ENCODE assay signal across 16 cellular contexts in the genomic region with DNA sequence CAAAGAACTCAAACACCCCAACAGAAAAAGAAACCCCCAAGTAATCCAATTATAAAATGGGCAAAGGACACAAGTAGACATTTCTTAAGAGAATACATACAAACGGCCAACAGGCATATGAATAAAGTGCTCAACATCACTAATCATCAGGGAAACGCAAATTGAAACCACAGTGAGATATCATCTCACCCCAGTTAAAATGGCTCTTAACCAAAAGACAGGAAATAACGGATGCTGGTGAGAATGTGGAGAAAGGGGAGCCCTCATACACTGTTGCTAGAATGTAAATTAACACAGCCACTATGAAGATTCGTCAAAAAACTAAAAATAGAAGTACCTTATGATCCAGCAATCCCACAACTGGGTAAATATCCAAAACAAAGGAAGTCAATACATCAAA. TPM values are rescaled to one million over a fixed set of nuclear protein-coding genes. Genes with fewer than 3 reads are reported as not detected.
DNase-seq lines count a peak whose midpoint lies in the region; ATAC-seq lines count a peak whose summit lies in the region.
"Had no signal": no experiment of that assay in that cellular context is flagged by ENCODE, and none has a peak within 500 bp of the region (broad histone marks: within the 10 kb centered on the region; RNA-seq: fewer than 3 reads in every experiment).

No MANE protein-coding gene starts in this region.

- no peak for DNase-seq in activated CD4-positive, alpha-beta T cell treated with anti-CD3 and anti-CD28 coated beads, Interleukin-2, amount 10 ng/mL, durations not matched to agents 24 days and 14 days
- DNase-seq in activated CD4-positive, alpha-beta T cell treated with anti-CD3 and anti-CD28 coated beads for 1 hour: no peak
- DNase-seq in M059J (ENCODE audit: low read depth) (peak; percentile 25), HAP-1 (ENCODE audit: low spot score in 2 of 2) (no peak), NCI-H128 (lab: John Stamatoyannopoulos, UW; ENCODE audit: unreplicated experiment) (no peak)
- no peak for DNase-seq in activated naive CD8-positive, alpha-beta T cell treated with anti-CD3 and anti-CD28 coated beads, Interleukin-2, amount 50 U/mL, for 24 hours
- DNase-seq in stimulated activated effector memory CD8-positive, alpha-beta T cell treated with anti-CD3 and anti-CD28 coated beads, Interleukin-12 subunit alpha, Interleukin-12 subunit beta, amount 100 ng/mL, for 72 hours (ENCODE audit: low spot score in 2 of 2): no peak
- DNase-seq: caudate nucleus; effector CD8-positive, alpha-beta T cell; GDM1; H9; NCI-H2081 treated with DMSO at 0.1 percent for 48 hours; NCI-H524; stomach had no signal

- H3K9me3 ChIP-seq in HAP-1: no peaks in the 10 kb centered on the region
- H3K9me3 ChIP-seq: stomach had no signal

- H3K4me3 Mint-ChIP-seq in activated CD4-positive, alpha-beta T cell treated with anti-CD3 and anti-CD28 coated beads, Interleukin-2, amount 10 ng/mL, durations not matched to agents 24 days and 14 days: no peak overlapping the region
- H3K4me3 Mint-ChIP-seq in activated naive CD8-positive, alpha-beta T cell treated with anti-CD3 and anti-CD28 coated beads, Interleukin-2, amount 50 U/mL, for 24 hours: no peak overlapping the region
- H3K4me3 Mint-ChIP-seq in stimulated activated effector memory CD8-positive, alpha-beta T cell treated with anti-CD3 and anti-CD28 coated beads, Interleukin-12 subunit alpha, Interleukin-12 subunit beta, amount 100 ng/mL, for 72 hours: no peak overlapping the region
- H3K4me3 Mint-ChIP-seq: H9, neural progenitor cell had no signal

- peaks cover 14% of the 10 kb centered on the region for H3K9me3 Mint-ChIP-seq in activated CD4-positive, alpha-beta T cell treated with anti-CD3 and anti-CD28 coated beads, Interleukin-2, amount 10 ng/mL, durations not matched to agents 24 days and 14 days
- H3K9me3 Mint-ChIP-seq in activated naive CD8-positive, alpha-beta T cell treated with anti-CD3 and anti-CD28 coated beads, Interleukin-2, amount 50 U/mL, for 24 hours: peaks cover 7% of the 10 kb centered on the region
- H3K9me3 Mint-ChIP-seq in stimulated activated effector memory CD8-positive, alpha-beta T cell treated with anti-CD3 and anti-CD28 coated beads, Interleukin-12 subunit alpha, Interleukin-12 subunit beta, amount 100 ng/mL, for 72 hours: no peaks in the 10 kb centered on the region

- in situ Hi-C loops in HAP-1 (cut with MboI; ENCODE audit: low sequenced_read_pairs): no loop called here

- no peaks in the 10 kb centered on the region for H3K4me1 ChIP-seq in HAP-1
- H3K4me1 ChIP-seq: neural progenitor cell had no signal

- peaks cover 27% of the 10 kb centered on the region for H3K4me1 Mint-ChIP-seq in activated CD4-positive, alpha-beta T cell treated with anti-CD3 and anti-CD28 coated beads, Interleukin-2, amount 10 ng/mL, durations not matched to agents 24 days and 14 days
- peaks cover 43% of the 10 kb centered on the region for H3K4me1 Mint-ChIP-seq in activated naive CD8-positive, alpha-beta T cell treated with anti-CD3 and anti-CD28 coated beads, Interleukin-2, amount 50 U/mL, for 24 hours
- H3K4me1 Mint-ChIP-seq in stimulated activated effector memory CD8-positive, alpha-beta T cell treated with anti-CD3 and anti-CD28 coated beads, Interleukin-12 subunit alpha, Interleukin-12 subunit beta, amount 100 ng/mL, for 72 hours: peaks cover 23% of the 10 kb centered on the region

- no peaks in the 10 kb centered on the region for H3K36me3 Mint-ChIP-seq in activated CD4-positive, alpha-beta T cell treated with anti-CD3 and anti-CD28 coated beads, Interleukin-2, amount 10 ng/mL, durations not matched to agents 24 days and 14 days (ENCODE audit: low read depth)
- H3K36me3 Mint-ChIP-seq in activated naive CD8-positive, alpha-beta T cell treated with anti-CD3 and anti-CD28 coated beads, Interleukin-2, amount 50 U/mL, for 24 hours (ENCODE audit: low read depth): no peaks in the 10 kb centered on the region
- no peaks in the 10 kb centered on the region for H3K36me3 Mint-ChIP-seq in stimulated activated effector memory CD8-positive, alpha-beta T cell treated with anti-CD3 and anti-CD28 coated beads, Interleukin-12 subunit alpha, Interleukin-12 subunit beta, amount 100 ng/mL, for 72 hours
- H3K36me3 Mint-ChIP-seq: neural progenitor cell had no signal

- H3K27me3 Mint-ChIP-seq in activated CD4-positive, alpha-beta T cell treated with anti-CD3 and anti-CD28 coated beads, Interleukin-2, amount 10 ng/mL, durations not matched to agents 24 days and 14 days: peaks cover 1% of the 10 kb centered on the region
- peaks cover 10% of the 10 kb centered on the region for H3K27me3 Mint-ChIP-seq in activated naive CD8-positive, alpha-beta T cell treated with anti-CD3 and anti-CD28 coated beads, Interleukin-2, amount 50 U/mL, for 24 hours

- peak; percentile 29 for ATAC-seq in activated naive CD8-positive, alpha-beta T cell treated with anti-CD3 and anti-CD28 coated beads, Interleukin-2, amount 50 U/mL, for 24 hours
- ATAC-seq in stimulated activated effector memory CD8-positive, alpha-beta T cell treated with anti-CD3 and anti-CD28 coated beads, Interleukin-12 subunit alpha, Interleukin-12 subunit beta, amount 100 ng/mL, for 72 hours: peak; percentile 22
- no peak for ATAC-seq in GM19463 (IDR thresholded peaks at IDR 0.05; ENCODE audit: unreplicated experiment)

- no peak overlapping the region for H3K4me3 ChIP-seq in HAP-1
- H3K4me3 ChIP-seq: neural progenitor cell, stomach had no signal

- H3K27me3 ChIP-seq in HAP-1 (ENCODE audit: low read depth): no peaks in the 10 kb centered on the region; the same call in 1 of the 2 replicates
- H3K27me3 ChIP-seq: neural progenitor cell, stomach had no signal

- intact Hi-C loops in activated CD4-positive, alpha-beta T cell treated with anti-CD3 and anti-CD28 coated beads, Interleukin-2, amount 10 ng/mL, durations not matched to agents 24 days and 14 days (cut with micrococcal nuclease): loop anchor here (5.0 to 10.0 kb wide), 2 partner anchors 255 to 1293 kb away; partner anchors contain the start of gene ASB2

- H3K36me3 ChIP-seq in HAP-1 (replicated peaks): no peaks in the 10 kb centered on the region
- H3K36me3 ChIP-seq: neural progenitor cell, stomach had no signal

- H3K27ac Mint-ChIP-seq in activated CD4-positive, alpha-beta T cell treated with anti-CD3 and anti-CD28 coated beads, Interleukin-2, amount 10 ng/mL, durations not matched to agents 24 days and 14 days: peak overlapping the region; percentile 5
- peak overlapping the region; percentile 50 for H3K27ac Mint-ChIP-seq in activated naive CD8-positive, alpha-beta T cell treated with anti-CD3 and anti-CD28 coated beads, Interleukin-2, amount 50 U/mL, for 24 hours
- no peak overlapping the region for H3K27ac Mint-ChIP-seq in stimulated activated effector memory CD8-positive, alpha-beta T cell treated with anti-CD3 and anti-CD28 coated beads, Interleukin-12 subunit alpha, Interleukin-12 subunit beta, amount 100 ng/mL, for 72 hours
- H3K27ac Mint-ChIP-seq: H9, neural progenitor cell had no signal

RNA-seq across cellular contexts. Expression of gene CLMN, which starts 52.4 kb away (rescaled TPM):
- total RNA-seq in activated CD4-positive, alpha-beta T cell treated with anti-CD3 and anti-CD28 coated beads, Interleukin-2, amount 10 ng/mL, durations not matched to agents 24 days and 14 days: 1.0 and 1.1 TPM in 2 replicates
- 0.71 and 2.8 TPM in 2 replicates for total RNA-seq in M059J (2014; rRNA removed; shearing (Covaris generic))
